17 cellular contexts compared by ENCODE assay signal in the genomic region with DNA sequence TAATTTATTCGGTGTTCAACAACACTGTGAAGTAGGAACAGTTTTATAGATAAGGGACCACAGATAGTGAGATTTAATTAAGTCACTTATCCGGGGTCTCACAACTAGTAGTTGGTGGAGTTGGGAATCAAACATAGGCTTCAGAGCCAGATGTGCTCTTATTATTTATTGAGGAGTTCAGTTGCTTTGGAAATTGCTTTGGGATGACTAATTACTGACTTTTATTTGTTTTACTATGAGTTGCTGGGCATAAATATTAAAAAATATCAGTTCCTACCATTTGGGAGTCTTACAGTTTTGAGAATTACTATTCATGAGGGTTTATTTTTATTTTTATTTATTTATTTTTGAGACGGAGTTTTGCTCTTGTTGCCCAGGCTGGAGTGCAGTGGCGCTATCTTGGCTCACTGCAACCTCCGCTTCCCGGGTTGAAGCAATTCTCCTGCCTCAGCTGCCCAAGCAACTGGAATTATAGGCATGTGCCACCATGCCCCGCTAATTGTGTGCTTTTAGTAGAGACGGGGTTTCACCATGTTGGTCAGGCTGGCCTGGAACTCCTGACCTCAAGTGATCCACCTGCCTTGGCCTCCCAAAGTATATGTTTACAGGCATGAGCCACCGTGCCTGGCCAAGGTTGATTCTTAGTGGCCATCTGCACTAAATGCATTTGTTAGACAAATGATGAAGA. TPM values are rescaled to one million over a fixed set of nuclear protein-coding genes. Genes with fewer than 3 reads are reported as not detected.
DNase-seq lines count a peak whose midpoint lies in the region; ATAC-seq and TF ChIP-seq lines count a peak whose summit lies in the region.
"Had no signal": no experiment of that assay in that cellular context is flagged by ENCODE, and none has a peak within 500 bp of the region (broad histone marks: within the 10 kb centered on the region; RNA-seq: fewer than 3 reads in every experiment).

No MANE protein-coding gene starts in this region.

- no peak overlapping the region for H2AFZ ChIP-seq in GM23248

- H3K4me1 ChIP-seq in GM23248 (ENCODE audit: insufficient read depth) (peaks cover 65% of the 10 kb centered on the region), spleen (peaks cover 24 to 98% (median 79%) of the 10 kb centered on the region in 6 donors)

- TF ChIP-seq POLR2A in spleen (IDR thresholded peaks at IDR 0.05): no peak

- in situ Hi-C loops in GM23248 (cut with MboI): no loop called here

- H3K9me3 ChIP-seq in GM23248 (ENCODE audit: low read depth) (no peaks in the 10 kb centered on the region), spleen (no peaks in the 10 kb centered on the region)
- H3K9me3 ChIP-seq: left lung, SJSA1 had no signal

- intact Hi-C loops in spleen (cut with DNase I; ENCODE audit: low total_unique reads): no loop called here

- H3K36me3 ChIP-seq in GM23248 (ENCODE audit: low read depth): no peaks in the 10 kb centered on the region
- H3K36me3 ChIP-seq in spleen: peaks cover 0 to 24% (median 0%) of the 10 kb centered on the region in 6 donors

- 32 to 38% methylated on average over 9 of the region's 9 CpGs for WGBS in GM23248 (ENCODE audit: low coverage in 1 of 2, low lambda C conversion rate in 2 of 2, missing lambda C conversion rate in 2 of 2), 2 experiments
- WGBS in spleen, 5 donors: 79 to 91% (median 86%) methylated on average over 9 of the region's 9 CpGs

- H3K9me3 Mint-ChIP-seq in chondrocyte (ENCODE audit: low read depth): no peaks in the 10 kb centered on the region
- no peaks in the 10 kb centered on the region for H3K9me3 Mint-ChIP-seq in naive thymus-derived CD8-positive, alpha-beta T cell

- H3K27ac ChIP-seq in GM23248 (peak overlapping the region; percentile 54), spleen (peak overlapping the region in 2 of 8 donors; percentile 17 to 18)
- H3K27ac ChIP-seq: left lung, SJSA1 had no signal

- TF ChIP-seq CTCF in chondrocyte (IDR thresholded peaks at IDR 0.05) (no peak), omental fat pad (IDR thresholded peaks at IDR 0.05) (no peak), spleen (IDR thresholded peaks at IDR 0.05 in 8 of 11, conservative IDR thresholded peaks at IDR 0.05 in 3 of 11) (no peak)

- H3K27ac Mint-ChIP-seq in chondrocyte (ENCODE audit: unreplicated experiment): peak overlapping the region; percentile 25
- H3K27ac Mint-ChIP-seq in naive thymus-derived CD8-positive, alpha-beta T cell: peak overlapping the region in 6 of 10 donors; percentile 21 to 79 (median 45)

- peak overlapping the region; percentile 13; the same call in 1 of the 2 replicates for H3K9ac ChIP-seq in GM23248

- no peak for ATAC-seq in naive thymus-derived CD8-positive, alpha-beta T cell
- ATAC-seq in omental fat pad (ENCODE audit: low FRiP score) (no peak), GM21390 (IDR thresholded peaks at IDR 0.05; ENCODE audit: unreplicated experiment) (no peak)
- ATAC-seq: GM12878, left lung had no signal

- H3K4me1 Mint-ChIP-seq in chondrocyte (ENCODE audit: low read depth): peaks cover 58% of the 10 kb centered on the region
- H3K4me1 Mint-ChIP-seq in naive thymus-derived CD8-positive, alpha-beta T cell: peaks cover 25 to 79% (median 73%) of the 10 kb centered on the region in 4 donors

- no peaks in the 10 kb centered on the region for H3K27me3 Mint-ChIP-seq in chondrocyte (ENCODE audit: low read depth)
- H3K27me3 Mint-ChIP-seq in naive thymus-derived CD8-positive, alpha-beta T cell: no peaks in the 10 kb centered on the region

- H3K4me3 ChIP-seq in GM23248 (no peak overlapping the region), spleen (no peak overlapping the region)
- H3K4me3 ChIP-seq: GM12878, left lung, SJSA1 had no signal

- H3K9me2 ChIP-seq in GM23248 (ENCODE audit: insufficient read depth): no peaks in the 10 kb centered on the region

- H3K4me3 Mint-ChIP-seq in chondrocyte (ENCODE audit: unreplicated experiment): no peak overlapping the region
- peak overlapping the region in 1 of 10 donors; percentile 23 for H3K4me3 Mint-ChIP-seq in naive thymus-derived CD8-positive, alpha-beta T cell

- peaks cover 67% of the 10 kb centered on the region for H3F3A ChIP-seq in GM23248 (ENCODE audit: insufficient read depth)

- POLR2A ChIA-PET in naive thymus-derived CD8-positive, alpha-beta T cell (lab: Charles Lee): interaction anchor here (0.6 kb wide), 1 partner anchor 14 kb away, joined by 5 read pairs; no protein-coding TSS in a partner anchor

- DNase-seq in AG20443 (ENCODE audit: low spot score) (peak; percentile 29), GM23248 (peak; percentile 63), chondrocyte (ENCODE audit: low spot score) (no peak), omental fat pad (ENCODE audit: low spot score) (no peak), spleen (no peak)
- no peak for DNase-seq in naive thymus-derived CD8-positive, alpha-beta T cell
- no peak for DNase-seq in stimulated activated CD4-positive, alpha-beta T cell treated with anti-CD3 and anti-CD28 coated beads, Interleukin-4, amount 100 ng/mL, for 4 hours
- DNase-seq: activated naive CD4-positive, alpha-beta T cell treated with Interleukin-2 at 50 U/mL for 16 hours; AML-193; caudate nucleus; DND-41; left lung; NCI-H2171 treated with DMSO at 0.1 percent for 48 hours; NK-92 treated with Interleukin-12 subunit alpha and Interleukin-12 subunit beta, amount 100 ng/mL, for 24 hours had no signal

- peaks cover 1% of the 10 kb centered on the region for H3K36me3 Mint-ChIP-seq in chondrocyte (ENCODE audit: low read depth)
- peaks cover 0 to 42% (median 5%) of the 10 kb centered on the region in 3 donors for H3K36me3 Mint-ChIP-seq in naive thymus-derived CD8-positive, alpha-beta T cell

- H3K79me2 ChIP-seq in GM23248 (ENCODE audit: insufficient read depth): peaks cover 100% of the 10 kb centered on the region

- peak overlapping the region; percentile 35 for H3K4me2 ChIP-seq in GM23248 (ENCODE audit: unreplicated experiment)

- peaks cover 27% of the 10 kb centered on the region; the same call in 1 of the 2 replicates for H4K20me1 ChIP-seq in GM23248 (ENCODE audit: insufficient read depth)

- H3K27me3 ChIP-seq in GM23248 (replicated peaks; ENCODE audit: insufficient read depth): no peaks in the 10 kb centered on the region
- no peaks in the 10 kb centered on the region for H3K27me3 ChIP-seq in spleen (replicated peaks in 1 of 7)
- H3K27me3 ChIP-seq: left lung, SJSA1 had no signal

RNA-seq across cellular contexts. Expression of gene THRAP3, which starts 27.7 kb away (rescaled TPM):
- total RNA-seq in GM23248 (2014; rRNA removed; shearing (Covaris generic)): 57.3 and 61.5 TPM in 2 replicates
- polyA plus RNA-seq in GM23248 (2016; fragmentation: Nextera tagmentation; extraction: Ambion mirVana) (91.9 and 95.2 TPM in 2 replicates), spleen (10 to 100 TPM; 21.2 to 33.0 (median 27.0) TPM)
- total RNA-seq in chondrocyte (88.7 to 106 TPM (median 106 TPM) in 3 replicates), omental fat pad (10 to 100 TPM; 77.2 to 99.5 (median 86.2) TPM), spleen (100 to 1,000 TPM in 1 of 7 donors, 10 to 100 TPM in 6; 72.8 to 109 (median 95.4) TPM)
- total RNA-seq in naive thymus-derived CD8-positive, alpha-beta T cell: 100 to 1,000 TPM; 123 to 131 TPM
- polyA plus RNA-seq in naive thymus-derived CD8-positive, alpha-beta T cell: 100 to 1,000 TPM in 1 of 3 donors, 10 to 100 TPM in 2; 87.6 to 106 (median 97.8) TPM

RNA-seq across cellular contexts. Expression of gene SH3D21, which starts 54.2 kb away (rescaled TPM):
- 5.6 and 14.4 TPM in 2 replicates for total RNA-seq in GM23248 (2014; rRNA removed; shearing (Covaris generic))
- polyA plus RNA-seq in GM23248 (2016; fragmentation: Nextera tagmentation; extraction: Ambion mirVana): 1.1 and 1.8 TPM in 2 replicates
- total RNA-seq in chondrocyte: 9.4 to 15.0 TPM (median 10.8 TPM) in 3 replicates
- 1 to 10 TPM; 2.6 to 2.7 TPM for total RNA-seq in naive thymus-derived CD8-positive, alpha-beta T cell
- under 1 TPM in 2 of 3 donors, not detected in 1; 0.19 to 0.35 TPM for polyA plus RNA-seq in naive thymus-derived CD8-positive, alpha-beta T cell
- 1 to 10 TPM in 2 of 4 donors, under 1 TPM in 2; 0.63 to 3.1 (median 1.4) TPM for total RNA-seq in omental fat pad
- total RNA-seq in spleen: 1 to 10 TPM; 1.7 to 9.4 (median 7.2) TPM
- 1 to 10 TPM; 1.7 to 5.1 (median 1.9) TPM for polyA plus RNA-seq in spleen

Comparison
In these comparisons a context has a peak if more than half of its experiments do, and no peak if none do; other contexts are left out.
1. DNase-seq: peak in AG20443 (single experiment) and GM23248 (single experiment); none in chondrocyte (single experiment), naive thymus-derived CD8-positive, alpha-beta T cell (0 of 10), omental fat pad (single experiment), stimulated activated CD4-positive, alpha-beta T cell treated with anti-CD3 and anti-CD28 coated beads, Interleukin-4, amount 100 ng/mL, for 4 hours (0 of 2) and spleen (single experiment).